Comparison of ENCODE assay signal across 28 cellular contexts in the genomic region with DNA sequence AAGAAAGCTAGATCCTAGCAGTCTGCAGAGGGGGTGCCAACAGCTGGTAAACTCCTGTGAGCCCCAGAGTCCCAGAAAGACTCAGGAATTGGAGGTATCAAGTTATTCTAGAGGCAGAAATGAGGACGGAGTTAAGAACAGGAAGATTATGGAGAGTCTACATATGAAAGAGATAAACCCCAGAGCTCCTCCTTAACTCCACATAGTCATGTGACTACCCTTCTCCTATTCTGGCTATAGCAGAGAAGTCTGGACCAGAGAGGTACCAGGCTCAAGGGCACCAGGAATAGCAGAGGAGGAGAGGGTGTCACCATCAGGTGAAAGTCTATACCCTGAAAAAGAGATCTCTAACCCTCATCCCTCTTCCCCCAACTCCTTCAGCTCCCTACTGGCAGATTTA.
"Had no signal": no experiment of that assay in that cellular context is flagged by ENCODE, and none has a peak within 500 bp of the region (broad histone marks: within the 10 kb centered on the region; RNA-seq: fewer than 3 reads in every experiment).

No MANE protein-coding gene starts in this region.

- H3K4me1 Mint-ChIP-seq: stimulated activated effector memory CD8-positive, alpha-beta T cell treated with anti-CD3 and anti-CD28 coated beads, Interleukin-12 subunit alpha, Interleukin-12 subunit beta, amount 100 ng/mL, for 72 hours had no signal

- H3K36me3 ChIP-seq: stomach, thoracic aorta, thyroid gland, tibial artery, tibial nerve, transverse colon, upper lobe of left lung, upper lobe of right lung, uterus, vagina had no signal

- H3K27me3 ChIP-seq: stomach, suprapubic skin, testis, thyroid gland, tibial artery, tibial nerve, transverse colon, upper lobe of left lung, upper lobe of right lung, uterus, vagina had no signal

- H3K36me3 Mint-ChIP-seq: stimulated activated effector memory CD8-positive, alpha-beta T cell treated with anti-CD3 and anti-CD28 coated beads, Interleukin-12 subunit alpha, Interleukin-12 subunit beta, amount 100 ng/mL, for 72 hours; stimulated activated memory B cell treated with anti-CD40 and anti-IgM and Interleukin-4, amounts not matched to agents 10 μg/mL and 1 μg/mL and 100 μg/mL, for 72 hours; stimulated activated naive B cell treated with anti-CD40 and anti-IgM and Interleukin-4, amounts not matched to agents 10 μg/mL and 1 μg/mL and 100 μg/mL, for 72 hours; type B pancreatic cell had no signal

- FAIRE-seq: urothelium cell line had no signal

- H3K27ac Mint-ChIP-seq: stimulated activated effector memory CD8-positive, alpha-beta T cell treated with anti-CD3 and anti-CD28 coated beads, Interleukin-12 subunit alpha, Interleukin-12 subunit beta, amount 100 ng/mL, for 72 hours; stimulated activated memory B cell treated with anti-CD40 and anti-IgM and Interleukin-4, amounts not matched to agents 10 μg/mL and 1 μg/mL and 100 μg/mL, for 72 hours; stimulated activated naive B cell treated with anti-CD40 and anti-IgM and Interleukin-4, amounts not matched to agents 10 μg/mL and 1 μg/mL and 100 μg/mL, for 72 hours; stimulated activated naive CD8-positive, alpha-beta T cell treated with anti-CD3 and anti-CD28 coated beads, Interleukin-15, Interleukin-2, amounts not matched to agents 100 ng/mL and 50 ng/mL, for 24 hours; type B pancreatic cell had no signal

- H3K9me3 Mint-ChIP-seq: stimulated activated effector memory CD8-positive, alpha-beta T cell treated with anti-CD3 and anti-CD28 coated beads, Interleukin-12 subunit alpha, Interleukin-12 subunit beta, amount 100 ng/mL, for 72 hours; stimulated activated memory B cell treated with anti-CD40 and anti-IgM and Interleukin-4, amounts not matched to agents 10 μg/mL and 1 μg/mL and 100 μg/mL, for 72 hours; stimulated activated naive CD8-positive, alpha-beta T cell treated with anti-CD3 and anti-CD28 coated beads, Interleukin-15, amount 100 ng/mL, for 72 hours; stimulated activated naive CD8-positive, alpha-beta T cell treated with anti-CD3 and anti-CD28 coated beads, Interleukin-15, Interleukin-2, amounts not matched to agents 100 ng/mL and 50 ng/mL, for 24 hours; type B pancreatic cell had no signal

- H3K4me3 ChIP-seq: stomach, suprapubic skin, testis, thoracic aorta, thyroid gland, tibial artery, tibial nerve, transverse colon, upper lobe of left lung, upper lobe of right lung, uterus, vagina had no signal

- DNase-seq: stimulated activated CD4-positive, alpha-beta T cell treated with anti-CD3 and anti-CD28 coated beads, Interleukin-2, amount 100 ng/mL, for 48 hours; stimulated activated CD4-positive, alpha-beta T cell treated with anti-CD3 and anti-CD28 coated beads, Interleukin-4, amount 100 ng/mL, for 1 hour; stimulated activated CD4-positive, alpha-beta T cell treated with anti-CD3 and anti-CD28 coated beads, Interleukin-4, amount 100 ng/mL, for 24 hours; stimulated activated CD4-positive, alpha-beta T cell treated with anti-CD3 and anti-CD28 coated beads, Interleukin-4, amount 100 ng/mL, for 4 hours; stimulated activated naive B cell treated with anti-CD40 and anti-IgM and Interleukin-4, amounts not matched to agents 10 μg/mL and 1 μg/mL and 100 μg/mL, for 72 hours; stimulated activated naive CD4-positive, alpha-beta T cell; stimulated activated naive CD4-positive, alpha-beta T cell treated with Interleukin-2 at 50 U/mL for 16 hours; stimulated activated naive CD8-positive, alpha-beta T cell treated with anti-CD3 and anti-CD28 coated beads, Interleukin-15, amount 100 ng/mL, for 72 hours; stimulated activated naive CD8-positive, alpha-beta T cell treated with anti-CD3 and anti-CD28 coated beads, Interleukin-15, Interleukin-2, amounts not matched to agents 100 U/mL and 50 U/mL, for 24 hours; stomach; substantia nigra; testis; thyroid gland; tibial artery; transverse colon; trophoblast cell; upper lobe of left lung; upper lobe of right lung; uterus had no signal

- H3K9me3 ChIP-seq: stomach, suprapubic skin, testis, thoracic aorta, thyroid gland, tibial artery, tibial nerve, transverse colon, upper lobe of left lung, upper lobe of right lung, uterus, vagina had no signal

- H3K27me3 Mint-ChIP-seq: type B pancreatic cell had no signal

- ATAC-seq: stimulated activated effector memory CD8-positive, alpha-beta T cell treated with anti-CD3 and anti-CD28 coated beads, Interleukin-12 subunit alpha, Interleukin-12 subunit beta, amount 100 ng/mL, for 72 hours; stimulated activated memory B cell treated with anti-CD40 and anti-IgM and Interleukin-4, amounts not matched to agents 10 μg/mL and 1 μg/mL and 100 μg/mL, for 72 hours; stimulated activated naive B cell treated with anti-CD40 and anti-IgM and Interleukin-4, amounts not matched to agents 10 μg/mL and 1 μg/mL and 100 μg/mL, for 72 hours; stimulated activated naive CD8-positive, alpha-beta T cell treated with anti-CD3 and anti-CD28 coated beads, Interleukin-15, Interleukin-2, amounts not matched to agents 100 U/mL and 50 U/mL, for 24 hours; upper lobe of right lung had no signal

- H3K4me3 Mint-ChIP-seq: stimulated activated effector memory CD8-positive, alpha-beta T cell treated with anti-CD3 and anti-CD28 coated beads, Interleukin-12 subunit alpha, Interleukin-12 subunit beta, amount 100 ng/mL, for 72 hours; stimulated activated memory B cell treated with anti-CD40 and anti-IgM and Interleukin-4, amounts not matched to agents 10 μg/mL and 1 μg/mL and 100 μg/mL, for 72 hours; stimulated activated naive B cell treated with anti-CD40 and anti-IgM and Interleukin-4, amounts not matched to agents 10 μg/mL and 1 μg/mL and 100 μg/mL, for 72 hours; stimulated activated naive CD8-positive, alpha-beta T cell treated with anti-CD3 and anti-CD28 coated beads, Interleukin-15, amount 100 ng/mL, for 72 hours; stimulated activated naive CD8-positive, alpha-beta T cell treated with anti-CD3 and anti-CD28 coated beads, Interleukin-15, Interleukin-2, amounts not matched to agents 100 ng/mL and 50 ng/mL, for 24 hours; type B pancreatic cell had no signal

- H3K27ac ChIP-seq: stomach, suprapubic skin, testis, thoracic aorta, thyroid gland, tibial artery, tibial nerve, transverse colon, upper lobe of left lung, upper lobe of right lung, uterus, vagina had no signal

- H3K4me1 ChIP-seq: suprapubic skin, testis, thyroid gland, transverse colon, upper lobe of left lung, upper lobe of right lung, uterus, vagina had no signal
